Comparison of ENCODE assay signal across 8 cellular contexts in the genomic region with DNA sequence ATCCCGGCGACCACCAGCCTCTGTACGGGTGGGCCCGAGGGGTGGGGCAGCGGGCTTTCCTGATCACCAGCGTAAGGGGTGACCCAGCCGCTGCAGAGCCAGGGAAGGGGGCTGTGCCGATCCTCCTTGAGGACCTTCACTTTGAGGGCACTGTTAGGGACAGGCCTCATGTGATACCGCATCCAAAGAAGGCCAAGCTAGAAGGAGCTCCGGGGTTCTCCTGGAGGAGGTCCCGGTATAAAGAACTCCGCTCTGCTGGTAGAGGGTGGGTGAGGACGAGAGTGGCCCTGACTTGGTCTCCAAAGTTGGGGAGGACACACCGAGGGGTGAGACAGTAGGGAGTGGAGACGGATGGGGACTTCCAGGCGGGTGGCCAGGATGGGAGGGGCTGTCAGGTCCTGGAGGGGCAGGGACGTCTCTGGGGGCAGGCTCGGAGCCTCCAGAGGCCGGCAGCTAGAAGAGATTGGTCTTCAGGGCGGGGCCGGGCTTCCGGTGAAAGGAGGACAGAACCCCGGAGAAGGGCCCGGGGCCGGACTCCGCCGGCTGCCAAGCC. TPM values are rescaled to one million over a fixed set of nuclear protein-coding genes. Genes with fewer than 3 reads are reported as not detected.
A peak's percentile ranks its signal among the peaks of the same experiment; 100 is the strongest.
DNase-seq lines count a peak whose midpoint lies in the region; ATAC-seq and TF ChIP-seq lines count a peak whose summit lies in the region.

No MANE protein-coding gene starts in this region.

- peaks cover 12% of the 10 kb centered on the region for H3K36me3 Mint-ChIP-seq in activated CD8-positive, alpha-beta T cell treated with anti-CD3 and anti-CD28 coated beads for 36 hours (ENCODE audit: low read depth)

- peak overlapping the region; percentile 36 to 68 (median 53) for H3K4me3 ChIP-seq in BLaER1 treated with 17β-estradiol and CSF1 and Interleukin-3, amounts not matched to agents 10 nM and 100 nM
- H3K4me3 ChIP-seq in HAP-1 (no peak overlapping the region), left ventricle myocardium inferior (peak overlapping the region; percentile 66), gastrocnemius medialis (peak overlapping the region; percentile 38 to 58 (median 56))

- peak overlapping the region in 10 of 11 experiments; percentile 42 to 80 (median 60); a peak in 19 of 22 replicates for H3K9ac ChIP-seq in BLaER1 treated with 17β-estradiol and CSF1 and Interleukin-3, amounts not matched to agents 10 nM and 100 nM

- DNase-seq in HAP-1 (ENCODE audit: low spot score in 2 of 2): peak; percentile 21 to 77
- peak; percentile 25 for DNase-seq in activated CD8-positive, alpha-beta T cell treated with anti-CD3 and anti-CD28 coated beads for 36 hours
- DNase-seq in left ventricle myocardium inferior: peak; percentile 71
- DNase-seq in gastrocnemius medialis: peak in 1 of 2 donors; percentile 56
- DNase-seq in HuH-7.5 (ENCODE audit: low spot score): no peak
- DNase-seq in G401 (ENCODE audit: low spot score): no peak
- DNase-seq in SKM-1 treated with dmso at 0.1 percent for 144 hours (lab: John Stamatoyannopoulos, UW; ENCODE audit: unreplicated experiment): no peak

- peak overlapping the region; percentile 82 to 95 (median 89) for H3K4me2 ChIP-seq in BLaER1 treated with 17β-estradiol and CSF1 and Interleukin-3, amounts not matched to agents 10 nM and 100 nM

- peaks cover 39% of the 10 kb centered on the region for H3K27me3 Mint-ChIP-seq in activated CD8-positive, alpha-beta T cell treated with anti-CD3 and anti-CD28 coated beads for 36 hours

- peak overlapping the region in 3 of 11 experiments; percentile 33 to 51 (median 45); a peak in 6 of 22 replicates for H3K27ac ChIP-seq in BLaER1 treated with 17β-estradiol and CSF1 and Interleukin-3, amounts not matched to agents 10 nM and 100 nM
- peak overlapping the region; percentile 63 for H3K27ac ChIP-seq in left ventricle myocardium inferior (replicated peaks)
- H3K27ac ChIP-seq in gastrocnemius medialis: peak overlapping the region; percentile 54 to 74 (median 64)

- peaks cover 43 to 49% (median 45%) of the 10 kb centered on the region in 11 experiments for H3K36me3 ChIP-seq in BLaER1 treated with 17β-estradiol and CSF1 and Interleukin-3, amounts not matched to agents 10 nM and 100 nM
- H3K36me3 ChIP-seq in HAP-1 (replicated peaks): peaks cover 39% of the 10 kb centered on the region
- H3K36me3 ChIP-seq in left ventricle myocardium inferior: peaks cover 35% of the 10 kb centered on the region
- H3K36me3 ChIP-seq in gastrocnemius medialis: peaks cover 0 to 29% of the 10 kb centered on the region in 2 donors

- CTCF ChIA-PET in activated CD8-positive, alpha-beta T cell treated with anti-CD3 and anti-CD28 coated beads for 36 hours (lab: Charles Lee): no interaction called here

- no peak overlapping the region for H3K27ac Mint-ChIP-seq in activated CD8-positive, alpha-beta T cell treated with anti-CD3 and anti-CD28 coated beads for 36 hours

- no peak for TF ChIP-seq CTCF in activated CD8-positive, alpha-beta T cell treated with anti-CD3 and anti-CD28 coated beads for 36 hours (IDR thresholded peaks at IDR 0.05)
- TF ChIP-seq CTCF in left ventricle myocardium inferior (IDR thresholded peaks at IDR 0.05; ENCODE audit: borderline replicate concordance) (no peak), gastrocnemius medialis (IDR thresholded peaks at IDR 0.05 in 4 of 5, conservative IDR thresholded peaks at IDR 0.05 in 1 of 5) (no peak)

- no peaks in the 10 kb centered on the region for H3K9me3 Mint-ChIP-seq in activated CD8-positive, alpha-beta T cell treated with anti-CD3 and anti-CD28 coated beads for 36 hours

- peaks cover 25 to 42% (median 35%) of the 10 kb centered on the region in 10 experiments for H3K4me1 ChIP-seq in BLaER1 treated with 17β-estradiol and CSF1 and Interleukin-3, amounts not matched to agents 10 nM and 100 nM
- H3K4me1 ChIP-seq in HAP-1: peaks cover 3% of the 10 kb centered on the region; the same call in 1 of the 2 replicates
- peaks cover 66% of the 10 kb centered on the region for H3K4me1 ChIP-seq in left ventricle myocardium inferior
- peaks cover 10 to 22% of the 10 kb centered on the region in 2 donors for H3K4me1 ChIP-seq in gastrocnemius medialis

- H3K27me3 ChIP-seq in BLaER1 treated with 17β-estradiol and CSF1 and Interleukin-3, amounts not matched to agents 10 nM and 100 nM: peaks cover 61 to 78% (median 71%) of the 10 kb centered on the region in 11 experiments
- H3K27me3 ChIP-seq in HAP-1 (ENCODE audit: low read depth): peaks cover 2% of the 10 kb centered on the region
- H3K27me3 ChIP-seq in left ventricle myocardium inferior (ENCODE audit: low read depth): peaks cover 45% of the 10 kb centered on the region
- peaks cover 21 to 30% (median 25%) of the 10 kb centered on the region in 3 donors for H3K27me3 ChIP-seq in gastrocnemius medialis

- POLR2A ChIA-PET in activated CD8-positive, alpha-beta T cell treated with anti-CD3 and anti-CD28 coated beads for 36 hours (lab: Charles Lee): interaction anchor here (0.8 to 1.2 kb wide), 2 partner anchors 27 to 282 kb away, joined by 3 read pairs; no protein-coding TSS in a partner anchor

- peaks cover 15 to 28% (median 25%) of the 10 kb centered on the region in 11 experiments for H3K9me3 ChIP-seq in BLaER1 treated with 17β-estradiol and CSF1 and Interleukin-3, amounts not matched to agents 10 nM and 100 nM (replicated peaks in 1 of 11)
- no peaks in the 10 kb centered on the region for H3K9me3 ChIP-seq in HAP-1
- no peaks in the 10 kb centered on the region for H3K9me3 ChIP-seq in left ventricle myocardium inferior (replicated peaks)
- no peaks in the 10 kb centered on the region for H3K9me3 ChIP-seq in gastrocnemius medialis

- ATAC-seq in activated CD8-positive, alpha-beta T cell treated with anti-CD3 and anti-CD28 coated beads for 36 hours: peak; percentile 9
- peak; percentile 47 to 51 for ATAC-seq in gastrocnemius medialis

- H4K20me1 ChIP-seq in BLaER1 treated with 17β-estradiol and CSF1 and Interleukin-3, amounts not matched to agents 10 nM and 100 nM: peaks cover 44 to 66% (median 60%) of the 10 kb centered on the region in 11 experiments

- intact Hi-C loops in activated CD8-positive, alpha-beta T cell treated with anti-CD3 and anti-CD28 coated beads for 36 hours (cut with micrococcal nuclease): no loop called here
- intact Hi-C loops in left ventricle myocardium inferior (cut with micrococcal nuclease) (no loop called here), gastrocnemius medialis (cut with DNase I; ENCODE audit: low total_unique reads) (loop anchor here (5.0 kb wide), 1 partner anchor 173 kb away; no protein-coding TSS in a partner anchor)

- peaks cover 19% of the 10 kb centered on the region for H3K4me1 Mint-ChIP-seq in activated CD8-positive, alpha-beta T cell treated with anti-CD3 and anti-CD28 coated beads for 36 hours (ENCODE audit: low read depth)

- in situ Hi-C loops in HAP-1 (cut with MboI; ENCODE audit: low sequenced_read_pairs): no loop called here
- in situ Hi-C loops in gastrocnemius medialis (cut with MboI; ENCODE audit: low sequenced_read_pairs in 4 of 4): loop anchor here in 1 of 4 donors (10.0 kb wide), 1 partner anchor 185 kb away; no protein-coding TSS in a partner anchor
- in situ Hi-C loops in G401 (cut with HindIII; ENCODE audit: low sequenced_read_pairs): no loop called here

- no peak for TF ChIP-seq POLR2A in gastrocnemius medialis (IDR thresholded peaks at IDR 0.05)

- H3K4me3 Mint-ChIP-seq in activated CD8-positive, alpha-beta T cell treated with anti-CD3 and anti-CD28 coated beads for 36 hours: no peak overlapping the region

RNA-seq across cellular contexts. Expression of a gene that starts 4.6 kb away (rescaled TPM):
- total RNA-seq in activated CD8-positive, alpha-beta T cell treated with anti-CD3 and anti-CD28 coated beads for 36 hours: not detected
- total RNA-seq in left ventricle myocardium inferior (not detected), gastrocnemius medialis (not detected)
- not detected in 2 replicates for total RNA-seq in G401 (2014; rRNA removed; shearing (Covaris generic))

RNA-seq across cellular contexts. Expression of a gene that starts 14.8 kb away (rescaled TPM):
- 10 to 100 TPM; 75.9 to 78.4 TPM for total RNA-seq in activated CD8-positive, alpha-beta T cell treated with anti-CD3 and anti-CD28 coated beads for 36 hours
- total RNA-seq in left ventricle myocardium inferior (115 TPM), gastrocnemius medialis (100 to 1,000 TPM in 3 of 4 donors, 10 to 100 TPM in 1; 75.6 to 112 (median 107) TPM)
- 53.0 and 60.1 TPM in 2 replicates for total RNA-seq in G401 (2014; rRNA removed; shearing (Covaris generic))

RNA-seq across cellular contexts. Expression of a gene that starts 22.8 kb away (rescaled TPM):
- not detected for total RNA-seq in activated CD8-positive, alpha-beta T cell treated with anti-CD3 and anti-CD28 coated beads for 36 hours
- total RNA-seq in left ventricle myocardium inferior: 20.9 TPM
- 10 to 100 TPM in 3 of 4 donors, 1 to 10 TPM in 1; 7.5 to 14.6 (median 13.0) TPM for total RNA-seq in gastrocnemius medialis
- total RNA-seq in G401 (2014; rRNA removed; shearing (Covaris generic)): not detected in 2 replicates

RNA-seq across cellular contexts. Expression of a gene that starts 47.4 kb away (rescaled TPM):
- not detected for total RNA-seq in activated CD8-positive, alpha-beta T cell treated with anti-CD3 and anti-CD28 coated beads for 36 hours
- total RNA-seq in left ventricle myocardium inferior (0.49 TPM), gastrocnemius medialis (not detected)
- 1.4 TPM in 1 of 2 replicates, not detected in the other for total RNA-seq in G401 (2014; rRNA removed; shearing (Covaris generic))

Comparison
In these comparisons a context has a peak if more than half of its experiments do, and no peak if none do; other contexts are left out.
1. DNase-seq: peak in HAP-1 (2 of 2), activated CD8-positive, alpha-beta T cell treated with anti-CD3 and anti-CD28 coated beads for 36 hours (single experiment) and left ventricle myocardium inferior (single experiment); none in HuH-7.5 (single experiment), G401 (single experiment) and SKM-1 treated with dmso at 0.1 percent for 144 hours (single experiment).